ENCODE assay signal across 12 cellular contexts in genomic region chr2:192197387-192197786, GRCh38. TPM values are rescaled to one million over a fixed set of nuclear protein-coding genes. Genes with fewer than 3 reads are reported as not detected.
DNase-seq lines count a peak whose midpoint lies in the region; ATAC-seq, FAIRE-seq and TF ChIP-seq lines count a peak whose summit lies in the region.
"Had no signal": no experiment of that assay in that cellular context is flagged by ENCODE, and none has a peak within 500 bp of the region (broad histone marks: within the 10 kb centered on the region; RNA-seq: fewer than 3 reads in every experiment).

No MANE protein-coding gene starts in this region.

- TF ChIP-seq POLR2A in GM12892 (IDR thresholded peaks at IDR 0.05; ENCODE audit: low read depth, low read length): no peak

- TF ChIP-seq CTCF in nephron (IDR thresholded peaks at IDR 0.05; ENCODE audit: unreplicated experiment in 3 of 3): no peak

- peak overlapping the region; percentile 89 for H3K27ac ChIP-seq in caudate nucleus (ENCODE audit: low read depth, low read length)

- ATAC-seq in HG03097 (IDR thresholded peaks at IDR 0.05; ENCODE audit: low FRiP score, unreplicated experiment) (no peak), GM18511 (IDR thresholded peaks at IDR 0.05; ENCODE audit: unreplicated experiment) (no peak)
- ATAC-seq: mucosa of descending colon had no signal

- H3K9me3 Mint-ChIP-seq in nephron: no peaks in the 10 kb centered on the region

- H3K36me3 Mint-ChIP-seq in nephron (ENCODE audit: low read depth): no peaks in the 10 kb centered on the region

- H3K4me3 Mint-ChIP-seq in nephron: peak overlapping the region in 2 of 3 experiments; percentile 22 to 84

- peaks cover 29% of the 10 kb centered on the region for H3K4me1 Mint-ChIP-seq in nephron

- peaks cover 75% of the 10 kb centered on the region for H3K27me3 Mint-ChIP-seq in nephron (ENCODE audit: low read depth)

- H3K27ac Mint-ChIP-seq in nephron: no peak overlapping the region

- FAIRE-seq in GM12892 (lab: Jason Lieb, UNC): no peak
- FAIRE-seq: astrocyte had no signal

- DNase-seq in DMS114 treated with DMSO at 0.1 percent for 48 hours (lab: John Stamatoyannopoulos, UW; ENCODE audit: unreplicated experiment): peak; percentile 3
- DNase-seq in NAMALWA (ENCODE audit: low spot score): peak; percentile 6
- DNase-seq in caudate nucleus (lab: John Stamatoyannopoulos, UW): peak in 16 of 61 donors; percentile 6 to 74 (median 24)
- DNase-seq in activated CD4-positive, alpha-beta T cell treated with anti-CD3 and anti-CD28 coated beads for 4 hours: no peak
- no peak for DNase-seq in GM12892 (ENCODE audit: insufficient read length)
- DNase-seq: DND-41, mucosa of descending colon, NCI-H1930 had no signal

RNA-seq across cellular contexts. Expression of gene TMEFF2, which starts 2.7 kb away (rescaled TPM):
- polyA plus RNA-seq in GM12892 (2012; ENCODE audit: missing spikeins): not detected

Comparison
In these comparisons a context has a peak if more than half of its experiments do, and no peak if none do; other contexts are left out.
1. DNase-seq: peak in DMS114 treated with DMSO at 0.1 percent for 48 hours (single experiment) and NAMALWA (single experiment); none in activated CD4-positive, alpha-beta T cell treated with anti-CD3 and anti-CD28 coated beads for 4 hours (0 of 2) and GM12892 (single experiment).